ENCODE assay signal across 9 cellular contexts in genomic region chr3:112074616-112075497, GRCh38.
A peak's percentile ranks its signal among the peaks of the same experiment; 100 is the strongest.
DNase-seq lines count a peak whose midpoint lies in the region; ATAC-seq and TF ChIP-seq lines count a peak whose summit lies in the region.
"Had no signal": no experiment of that assay in that cellular context is flagged by ENCODE, and none has a peak within 500 bp of the region (broad histone marks: within the 10 kb centered on the region; RNA-seq: fewer than 3 reads in every experiment).

No MANE protein-coding gene starts in this region.

- ATAC-seq in GM21576 (IDR thresholded peaks at IDR 0.05; ENCODE audit: unreplicated experiment) (peak; percentile 92), HG02970 (IDR thresholded peaks at IDR 0.05; ENCODE audit: low FRiP score, unreplicated experiment) (no peak)

- H3K36me3 ChIP-seq in KOPT-K1 (ENCODE audit: insufficient read depth, low read length), result no peaks in the 10 kb centered on the region

- TF ChIP-seq CTCF in VCaP (conservative IDR thresholded peaks at IDR 0.05) (no peak), fibroblast of mammary gland (conservative IDR thresholded peaks at IDR 0.05; ENCODE audit: control insufficient read depth, insufficient read depth, low read depth, low read length) (no peak)

- no peaks in the 10 kb centered on the region for H3K9me3 ChIP-seq in KOPT-K1 (ENCODE audit: insufficient read depth, low read length, poor library complexity, severe bottlenecking)

- DNase-seq in DMS53 (lab: John Stamatoyannopoulos, UW) (peak; percentile 92), fibroblast of mammary gland (ENCODE audit: low read depth) (peak; percentile 87), foreskin melanocyte (no peak)
- DNase-seq in stimulated activated CD8-positive, alpha-beta memory T cell treated with anti-CD3 and anti-CD28 coated beads, Interleukin-4, amount 100 ng/mL, for 48 hours, result peak; percentile 26

- no peak overlapping the region for H3K4me3 ChIP-seq in fibroblast of mammary gland (ENCODE audit: control insufficient read depth, low read depth, low read length)
- H3K4me3 ChIP-seq: SK-N-MC had no signal

- peak overlapping the region; percentile 54 for H3K27ac ChIP-seq in KOPT-K1 (ENCODE audit: low read depth, low read length, poor library complexity, severe bottlenecking)
- peak overlapping the region; percentile 64 for H3K27ac ChIP-seq in VCaP
- H3K27ac ChIP-seq: SK-N-MC had no signal
